Comparison of ENCODE assay signal across 9 cellular contexts in genomic region chr20:672975-673604, GRCh38. TPM values are rescaled to one million over a fixed set of nuclear protein-coding genes. Genes with fewer than 3 reads are reported as not detected.
DNase-seq lines count a peak whose midpoint lies in the region; ATAC-seq, FAIRE-seq and TF ChIP-seq lines count a peak whose summit lies in the region.
"Had no signal": no experiment of that assay in that cellular context is flagged by ENCODE, and none has a peak within 500 bp of the region (broad histone marks: within the 10 kb centered on the region; RNA-seq: fewer than 3 reads in every experiment).

No MANE protein-coding gene starts in this region.

- no peak for TF ChIP-seq POLR2A in GM12878 (IDR thresholded peaks at IDR 0.05; ENCODE audit: low read depth, low read length)

- H3K4me3 Mint-ChIP-seq in nephron progenitor cell = peak overlapping the region; percentile 44
- no peak overlapping the region for H3K4me3 Mint-ChIP-seq in activated T-cell treated with anti-CD3 and anti-CD28 coated beads, Interleukin-2, amount 50 U/mL, for 24 hours

- peaks cover 12% of the 10 kb centered on the region for H3K4me1 ChIP-seq in DOHH2 (ENCODE audit: control insufficient read depth, low read length)
- peaks cover 12% of the 10 kb centered on the region for H3K4me1 ChIP-seq in KMS-11 (ENCODE audit: low read depth, poor library complexity, severe bottlenecking)
- H3K4me1 ChIP-seq in GM12878 (ENCODE audit: control insufficient read depth, insufficient read depth, low read length) = peaks cover 4% of the 10 kb centered on the region; the same call in 1 of the 2 replicates

- H2AFZ ChIP-seq in KMS-11 (ENCODE audit: low read depth) (no peak overlapping the region), GM12878 (ENCODE audit: control insufficient read depth, low read depth, low read length) (no peak overlapping the region)

- no peaks in the 10 kb centered on the region for H3K9me2 ChIP-seq in DOHH2 (replicated peaks; ENCODE audit: control insufficient read depth, low read length)

- CTCF ChIA-PET in GM12878 (lab: Yijun Ruan, JAX) = no interaction called here

- H3K79me2 ChIP-seq in DOHH2 (ENCODE audit: control insufficient read depth, low read length) (no peaks in the 10 kb centered on the region), KMS-11 (ENCODE audit: insufficient read depth, low read depth) (no peaks in the 10 kb centered on the region), GM12878 (ENCODE audit: control insufficient read depth, insufficient read depth, low read length) (no peaks in the 10 kb centered on the region)

- no peaks in the 10 kb centered on the region; the same call in 1 of the 2 replicates for H4K20me1 ChIP-seq in DOHH2 (ENCODE audit: control insufficient read depth, insufficient read depth, low read depth, low read length)
- H4K20me1 ChIP-seq in KMS-11 (ENCODE audit: insufficient read depth) = no peaks in the 10 kb centered on the region
- H4K20me1 ChIP-seq in GM12878 (ENCODE audit: control insufficient read depth, insufficient read depth) = no peaks in the 10 kb centered on the region

- intact Hi-C loops in GM12878 (cut with micrococcal nuclease; ENCODE audit: unreplicated experiment) = no loop called here

- H3K27me3 Mint-ChIP-seq in nephron progenitor cell (ENCODE audit: low read depth, poor library complexity) = peaks cover 74% of the 10 kb centered on the region
- H3K27me3 Mint-ChIP-seq in activated T-cell treated with anti-CD3 and anti-CD28 coated beads, Interleukin-2, amount 50 U/mL, for 24 hours = peaks cover 85% of the 10 kb centered on the region

- no peaks in the 10 kb centered on the region for H3F3A ChIP-seq in DOHH2 (ENCODE audit: control insufficient read depth, insufficient read depth)

- 21% methylated on average over 6 of the region's 6 CpGs for WGBS in GM12878 (ENCODE audit: insufficient coverage, insufficient replicate concordance, low lambda C conversion rate, missing lambda C conversion rate)

- H3K4me1 Mint-ChIP-seq in nephron progenitor cell = peaks cover 52% of the 10 kb centered on the region
- H3K4me1 Mint-ChIP-seq in activated T-cell treated with anti-CD3 and anti-CD28 coated beads, Interleukin-2, amount 50 U/mL, for 24 hours (ENCODE audit: low read depth) = peaks cover 6% of the 10 kb centered on the region

- POLR2A ChIA-PET in GM12878 (lab: Charles Lee) = no interaction called here

- H3K27me3 ChIP-seq in DOHH2 (ENCODE audit: control insufficient read depth, low read length) (peaks cover 46% of the 10 kb centered on the region), KMS-11 (ENCODE audit: insufficient read depth, low read depth) (peaks cover 45% of the 10 kb centered on the region), GM12878 (replicated peaks in 1 of 2; ENCODE audit: control insufficient read depth in 2 of 2, insufficient read depth in 2 of 2, low read length in 1 of 2) (peaks cover 3 to 5% of the 10 kb centered on the region in 2 experiments; a peak in 3 of 4 replicates)

- TF ChIP-seq CTCF in DOHH2 (IDR thresholded peaks at IDR 0.05; ENCODE audit: low read depth, low read length, poor library complexity, severe bottlenecking) = peak; percentile 56
- TF ChIP-seq CTCF in KMS-11 (conservative IDR thresholded peaks at IDR 0.05; ENCODE audit: low read depth, low read length) = peak; percentile 33
- TF ChIP-seq CTCF in GM12878 (IDR thresholded peaks at IDR 0.05 in 2 of 3, conservative IDR thresholded peaks at IDR 0.05 in 1 of 3; ENCODE audit: control insufficient read depth in 2 of 3, extremely low read depth in 1 of 3, insufficient read depth in 1 of 3, low read depth in 3 of 3, low read length in 3 of 3) = peak; percentile 13 to 28 (median 18); a peak in 3 of 6 replicates
- peak; percentile 17 for TF ChIP-seq CTCF in nephron progenitor cell (IDR thresholded peaks at IDR 0.05)

- H3K9me3 ChIP-seq in DOHH2 (ENCODE audit: control insufficient read depth, insufficient read depth, low read length) (no peaks in the 10 kb centered on the region), GM12878 (replicated peaks; ENCODE audit: control insufficient read depth, insufficient read depth, low read length) (no peaks in the 10 kb centered on the region)
- H3K9me3 ChIP-seq: heart left ventricle had no signal

- SMC1A ChIA-PET in GM12878 (lab: Charles Lee; ENCODE audit: uncharacterized antibody, unreplicated experiment) = no interaction called here

- H3K4me3 ChIP-seq in DOHH2 (ENCODE audit: low read length) (no peak overlapping the region), KMS-11 (IDR thresholded peaks at IDR 0.05; ENCODE audit: insufficient read depth, low read depth, low read length) (no peak overlapping the region), GM12878 (no peak overlapping the region)
- H3K4me3 ChIP-seq: heart left ventricle had no signal

- RAD21 ChIA-PET in GM12878 (lab: Charles Lee; ENCODE audit: unreplicated experiment) = no interaction called here

- no peak for TF ChIP-seq EP300 in GM12878 (IDR thresholded peaks at IDR 0.05; ENCODE audit: borderline replicate concordance in 1 of 2, control insufficient read depth in 1 of 2, low read depth in 2 of 2, low read length in 2 of 2)

- BruUV-seq in GM12878 (replicated peaks; lab: Mats Ljungman, UMichigan) = no TSS peak

- in situ Hi-C loops in GM12878 (cut with MboI) = no loop called here

- DNase-seq in GM12878 (ENCODE audit: low read depth, low spot score) = no peak
- DNase-seq in nephron progenitor cell = no peak
- no peak for DNase-seq in activated T-cell treated with anti-CD3 and anti-CD28 coated beads, Interleukin-2, amount 50 U/mL, for 24 hours
- DNase-seq in activated T-cell treated with anti-CD3 and anti-CD28 coated beads for 4 hours = no peak
- no peak for DNase-seq in caudate nucleus (lab: John Stamatoyannopoulos, UW)
- DNase-seq: heart left ventricle had no signal

- H3K27ac ChIP-seq in DOHH2 (ENCODE audit: low read depth, low read length) = no peak overlapping the region
- no peak overlapping the region for H3K27ac ChIP-seq in KMS-11
- no peak overlapping the region for H3K27ac ChIP-seq in GM12878 (ENCODE audit: control insufficient read depth, insufficient read depth)
- no peak overlapping the region for H3K27ac ChIP-seq in caudate nucleus (ENCODE audit: low read depth, low read length)
- H3K27ac ChIP-seq: heart left ventricle had no signal

- TF ChIP-seq RAD21 in GM12878 (IDR thresholded peaks at IDR 0.05; ENCODE audit: insufficient read depth, low read depth, low read length) = no peak

- no peaks in the 10 kb centered on the region for H3K36me3 Mint-ChIP-seq in nephron progenitor cell (ENCODE audit: low read depth)
- no peaks in the 10 kb centered on the region for H3K36me3 Mint-ChIP-seq in activated T-cell treated with anti-CD3 and anti-CD28 coated beads, Interleukin-2, amount 50 U/mL, for 24 hours (ENCODE audit: low read depth)

- FAIRE-seq in GM12878 (lab: Jason Lieb, UNC) = no peak

- H3K4me2 ChIP-seq in DOHH2 (ENCODE audit: low read length) = no peak overlapping the region
- H3K4me2 ChIP-seq in KMS-11 = no peak overlapping the region
- no peak overlapping the region for H3K4me2 ChIP-seq in GM12878 (ENCODE audit: control insufficient read depth, insufficient read depth)

- H3K9me3 Mint-ChIP-seq in nephron progenitor cell = no peaks in the 10 kb centered on the region
- no peaks in the 10 kb centered on the region for H3K9me3 Mint-ChIP-seq in activated T-cell treated with anti-CD3 and anti-CD28 coated beads, Interleukin-2, amount 50 U/mL, for 24 hours

- no peak overlapping the region for H3K9ac ChIP-seq in KMS-11
- no peak overlapping the region for H3K9ac ChIP-seq in GM12878 (ENCODE audit: control insufficient read depth, insufficient read depth, low read length)

- H3K36me3 ChIP-seq in DOHH2 (ENCODE audit: control insufficient read depth, low read length) = no peaks in the 10 kb centered on the region
- H3K36me3 ChIP-seq in KMS-11 (ENCODE audit: insufficient read depth) = no peaks in the 10 kb centered on the region
- H3K36me3 ChIP-seq in GM12878 (ENCODE audit: control insufficient read depth in 2 of 2, insufficient read depth in 2 of 2, low read length in 1 of 2) = no peaks in the 10 kb centered on the region
- H3K36me3 ChIP-seq: heart left ventricle had no signal

- no peak; the same call in 2 of the 3 replicates for ATAC-seq in GM12878
- ATAC-seq: heart left ventricle had no signal

- H3K27ac Mint-ChIP-seq in nephron progenitor cell = no peak overlapping the region
- no peak overlapping the region for H3K27ac Mint-ChIP-seq in activated T-cell treated with anti-CD3 and anti-CD28 coated beads, Interleukin-2, amount 50 U/mL, for 24 hours

RNA-seq across cellular contexts. Expression of gene SCRT2, which starts 2.5 kb away (rescaled TPM):
- total RNA-seq in GM12878 (2013; cell fraction: nucleolus; rRNA removed) = not detected in 2 replicates
- total RNA-seq in GM12878 (2014; rRNA removed) = not detected in 2 replicates
- not detected in 2 replicates for total RNA-seq in GM12878 (2014; rRNA removed; fragmentation: Illumina TruSeq; extraction: Trizol)
- not detected in 2 replicates for total RNA-seq in GM12878 (2021)
- not detected for polyA plus RNA-seq in GM12878 (2011; ENCODE audit: low read depth)
- polyA plus RNA-seq in GM12878 (2011; rRNA removed) = not detected in 2 replicates
- polyA plus RNA-seq in GM12878 (2011; cell fraction: cytosol; rRNA removed) = 0.01 TPM in 1 of 2 replicates, not detected in the other
- 0.12 and 0.13 TPM in 2 replicates for polyA plus RNA-seq in GM12878 (2011; cell fraction: nucleus; rRNA removed)
- not detected in 2 replicates for polyA plus RNA-seq in GM12878 (2012)
- polyA plus RNA-seq in GM12878 (2014; fragmentation: Illumina TruSeq; extraction: Trizol) = not detected in 2 replicates
- polyA plus RNA-seq in GM12878 (2014; fragmentation: Nextera tagmentation; extraction: Ambion mirVana) = not detected
- polyA plus RNA-seq in GM12878 (2014; rRNA removed) = not detected in 2 replicates
- not detected for polyA plus RNA-seq in GM12878 (2016; fragmentation: Nextera tagmentation; extraction: Ambion mirVana)
- 0.05 TPM in 1 of 2 replicates, not detected in the other for polyA minus RNA-seq in GM12878 (2011; rRNA and poly(A)+ RNA removed)
- not detected in 2 replicates for polyA minus RNA-seq in GM12878 (2011; cell fraction: cytosol; rRNA and poly(A)+ RNA removed)
- polyA minus RNA-seq in GM12878 (2011; cell fraction: nucleus; rRNA and poly(A)+ RNA removed) = 0.10 TPM in 1 of 2 replicates, not detected in the other
- total RNA-seq: heart left ventricle; T-helper 2 cell treated with Interferon-gamma antibody and Interleukin-4, amounts not matched to agents 100 ng/mL and 5 ng/mL, for 36 hours had no signal
- polyA plus RNA-seq: heart left ventricle had no signal

RNA-seq across cellular contexts. Expression of gene SRXN1, which starts 20.1 kb away (rescaled TPM):
- 3.0 and 4.5 TPM in 2 replicates for total RNA-seq in GM12878 (2013; cell fraction: nucleolus; rRNA removed)
- total RNA-seq in GM12878 (2014; rRNA removed) (19.3 and 20.5 TPM in 2 replicates), GM12878 (2014; rRNA removed; fragmentation: Illumina TruSeq; extraction: Trizol) (14.4 and 14.8 TPM in 2 replicates), GM12878 (2021) (15.8 and 16.0 TPM in 2 replicates)
- polyA plus RNA-seq in GM12878 (2011; ENCODE audit: low read depth) = 8.8 TPM
- polyA plus RNA-seq in GM12878 (2011; rRNA removed) (17.6 and 17.8 TPM in 2 replicates), GM12878 (2014; fragmentation: Illumina TruSeq; extraction: Trizol) (19.3 and 19.6 TPM in 2 replicates), GM12878 (2014; fragmentation: Nextera tagmentation; extraction: Ambion mirVana) (1 to 10 TPM; 4.1 to 7.5 TPM), GM12878 (2014; rRNA removed) (13.7 and 14.2 TPM in 2 replicates), GM12878 (2016; fragmentation: Nextera tagmentation; extraction: Ambion mirVana) (10 to 100 TPM; 15.2 to 17.9 TPM)
- polyA plus RNA-seq in GM12878 (2011; cell fraction: cytosol; rRNA removed) = 12.6 and 14.4 TPM in 2 replicates
- 7.6 and 8.1 TPM in 2 replicates for polyA plus RNA-seq in GM12878 (2011; cell fraction: nucleus; rRNA removed)
- 9.3 and 9.8 TPM in 2 replicates for polyA plus RNA-seq in GM12878 (2012)
- polyA minus RNA-seq in GM12878 (2011; rRNA and poly(A)+ RNA removed) = 12.8 and 17.8 TPM in 2 replicates
- polyA minus RNA-seq in GM12878 (2011; cell fraction: cytosol; rRNA and poly(A)+ RNA removed) = 6.3 and 6.7 TPM in 2 replicates
- polyA minus RNA-seq in GM12878 (2011; cell fraction: nucleus; rRNA and poly(A)+ RNA removed) = 2.3 and 3.5 TPM in 2 replicates
